Comparison of ENCODE assay signal across 8 cellular contexts in the genomic region with DNA sequence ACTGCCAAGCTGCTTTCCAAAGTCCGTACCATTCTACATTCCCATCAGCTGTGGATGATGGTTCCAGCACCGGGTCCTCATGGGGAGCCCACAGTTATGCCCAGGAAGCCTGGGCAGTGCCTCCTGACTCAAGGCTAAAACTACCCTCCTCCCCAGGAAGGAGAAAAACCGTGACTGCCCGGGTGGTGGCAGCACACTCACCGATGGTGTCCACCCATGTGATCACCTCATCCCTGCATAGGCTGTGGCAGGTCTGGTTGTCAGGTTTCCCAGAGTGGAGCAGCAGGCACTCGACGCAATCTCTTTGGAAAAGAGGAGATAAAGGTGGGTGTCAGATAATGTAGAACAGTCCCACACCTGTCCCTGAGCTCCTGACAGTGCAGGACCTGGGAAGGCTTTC. TPM values are rescaled to one million over a fixed set of nuclear protein-coding genes. Genes with fewer than 3 reads are reported as not detected.
DNase-seq lines count a peak whose midpoint lies in the region; ATAC-seq and TF ChIP-seq lines count a peak whose summit lies in the region.

No MANE protein-coding gene starts in this region.

- TF ChIP-seq POLR2A in esophagus muscularis mucosa (IDR thresholded peaks at IDR 0.05; ENCODE audit: low read depth): no peak

- no peaks in the 10 kb centered on the region for H3K9me3 ChIP-seq in esophagus muscularis mucosa

- DNase-seq in COR-L47 (lab: John Stamatoyannopoulos, UW) (peak; percentile 69), NCI-H226 (peak; percentile 45), left ventricle myocardium superior (no peak), esophagus muscularis mucosa (ENCODE audit: extremely low spot score) (no peak), G401 (ENCODE audit: low spot score) (no peak), activated gamma-delta T cell (lab: John Stamatoyannopoulos, UW) (no peak)
- no peak for DNase-seq in T-helper 2 cell treated with Interferon-gamma antibody and Interleukin-4, amounts not matched to agents 5 μg/mL and 100 μg/mL, for 36 hours (ENCODE audit: low spot score)

- intact Hi-C loops in left ventricle myocardium superior (cut with micrococcal nuclease): no loop called here
- intact Hi-C loops in esophagus muscularis mucosa (cut with DNase I): no loop called here

- peaks cover 39 to 67% (median 56%) of the 10 kb centered on the region in 4 donors for H3K36me3 ChIP-seq in esophagus muscularis mucosa

- no peaks in the 10 kb centered on the region for H3K4me1 Mint-ChIP-seq in T-helper 2 cell treated with Interferon-gamma antibody and Interleukin-4, amounts not matched to agents 5 μg/mL and 100 μg/mL, for 36 hours (ENCODE audit: low read depth)

- no peak overlapping the region for H3K4me3 ChIP-seq in esophagus muscularis mucosa

- in situ Hi-C loops in G401 (cut with HindIII; ENCODE audit: low sequenced_read_pairs): loop anchor here (10.0 kb wide), 1 partner anchor 126 kb away; no protein-coding TSS in a partner anchor

- H3K9me3 Mint-ChIP-seq in T-helper 2 cell treated with Interferon-gamma antibody and Interleukin-4, amounts not matched to agents 5 μg/mL and 100 μg/mL, for 36 hours: no peaks in the 10 kb centered on the region

- peaks cover 23% of the 10 kb centered on the region for H3K27me3 Mint-ChIP-seq in T-helper 2 cell treated with Interferon-gamma antibody and Interleukin-4, amounts not matched to agents 5 μg/mL and 100 μg/mL, for 36 hours (ENCODE audit: low read depth)

- H3K36me3 Mint-ChIP-seq in T-helper 2 cell treated with Interferon-gamma antibody and Interleukin-4, amounts not matched to agents 5 μg/mL and 100 μg/mL, for 36 hours (ENCODE audit: low read depth): no peaks in the 10 kb centered on the region

- TF ChIP-seq CTCF in esophagus muscularis mucosa (IDR thresholded peaks at IDR 0.05): peak in 1 of 3 experiments; percentile 9

- H3K27ac Mint-ChIP-seq in T-helper 2 cell treated with Interferon-gamma antibody and Interleukin-4, amounts not matched to agents 5 μg/mL and 100 μg/mL, for 36 hours: no peak overlapping the region

- H3K4me1 ChIP-seq in esophagus muscularis mucosa: peaks cover 37 to 43% (median 40%) of the 10 kb centered on the region in 4 donors

- H3K4me3 Mint-ChIP-seq in T-helper 2 cell treated with Interferon-gamma antibody and Interleukin-4, amounts not matched to agents 5 μg/mL and 100 μg/mL, for 36 hours: no peak overlapping the region

- TF ChIP-seq EP300 in esophagus muscularis mucosa (IDR thresholded peaks at IDR 0.05): no peak

- no peak overlapping the region for H3K27ac ChIP-seq in esophagus muscularis mucosa (replicated peaks in 1 of 4)

- WGBS in esophagus muscularis mucosa: 70% methylated on average over 5 of the region's 7 CpGs

- ATAC-seq in GM18511 (IDR thresholded peaks at IDR 0.05; ENCODE audit: unreplicated experiment) (peak; percentile 51), left ventricle myocardium superior (peak; percentile 18)

- no peaks in the 10 kb centered on the region for H3K27me3 ChIP-seq in esophagus muscularis mucosa

RNA-seq across cellular contexts. Expression of gene UMPS, which starts 38.6 kb away (rescaled TPM):
- total RNA-seq in left ventricle myocardium superior (7.1 TPM), esophagus muscularis mucosa (10 to 100 TPM in 3 of 4 donors, 1 to 10 TPM in 1; 9.1 to 34.3 (median 21.1) TPM)
- total RNA-seq in G401 (2014; rRNA removed; shearing (Covaris generic)): 53.5 and 54.2 TPM in 2 replicates

Comparison
In these comparisons a context has a peak if more than half of its experiments do, and no peak if none do; other contexts are left out.
1. DNase-seq: peak in COR-L47 (single experiment) and NCI-H226 (single experiment); none in left ventricle myocardium superior (single experiment), esophagus muscularis mucosa (single experiment), T-helper 2 cell treated with Interferon-gamma antibody and Interleukin-4, amounts not matched to agents 5 μg/mL and 100 μg/mL, for 36 hours (single experiment), G401 (single experiment) and activated gamma-delta T cell (single experiment).